ENCODE assay signal across 8 cellular contexts in genomic region chr6:42453027-42453648, GRCh38. TPM values are rescaled to one million over a fixed set of nuclear protein-coding genes. Genes with fewer than 3 reads are reported as not detected.
DNase-seq lines count a peak whose midpoint lies in the region; ATAC-seq and TF ChIP-seq lines count a peak whose summit lies in the region.

No MANE protein-coding gene starts in this region.

- in situ Hi-C loops in GM13977 (cut with MboI; ENCODE audit: low pct_unique_long_range_greater_than_20kb, low sequenced_read_pairs, unreplicated experiment) = no loop called here

- DNase-seq in GM13977 (ENCODE audit: low spot score) (peak; percentile 91), NCI-H2196 treated with DMSO at 0.1 percent for 48 hours (lab: John Stamatoyannopoulos, UW; ENCODE audit: unreplicated experiment) (peak; percentile 73), cerebellum (ENCODE audit: low spot score) (peak; percentile 74), kidney tubule cell (ENCODE audit: low spot score) (peak; percentile 78)
- peak; percentile 31 to 62 (median 52) for DNase-seq in activated CD4-positive, CD25-positive, alpha-beta regulatory T cell (lab: John Stamatoyannopoulos, UW)
- DNase-seq in stimulated activated CD4-positive, alpha-beta T cell treated with anti-CD3 and anti-CD28 coated beads, Interleukin-1b, Interleukin-23, amount 100 ng/mL, for 1 hour (ENCODE audit: low read depth in 2 of 2) = peak; percentile 41 to 56

- no peak for TF ChIP-seq CTCF in GM13977 (IDR thresholded peaks at IDR 0.05; ENCODE audit: extremely low read depth, insufficient read depth, missing control alignments)

- ATAC-seq in HG03066 (IDR thresholded peaks at IDR 0.05; ENCODE audit: low read depth, unreplicated experiment) = peak; percentile 52
- ATAC-seq in GM21381 (IDR thresholded peaks at IDR 0.05; ENCODE audit: unreplicated experiment) = no peak

RNA-seq across cellular contexts. Expression of gene TRERF1, which starts 1.4 kb away (rescaled TPM):
- 6.4 TPM for total RNA-seq in cerebellum
